26 cellular contexts compared by ENCODE assay signal in genomic region chrX:108097380-108097779, GRCh38. TPM values are rescaled to one million over a fixed set of nuclear protein-coding genes. Genes with fewer than 3 reads are reported as not detected.
A peak's percentile ranks its signal among the peaks of the same experiment; 100 is the strongest.
DNase-seq lines count a peak whose midpoint lies in the region; ATAC-seq, FAIRE-seq and TF ChIP-seq lines count a peak whose summit lies in the region.
"Had no signal": no experiment of that assay in that cellular context is flagged by ENCODE, and none has a peak within 500 bp of the region (broad histone marks: within the 10 kb centered on the region; RNA-seq: fewer than 3 reads in every experiment).

No MANE protein-coding gene starts in this region.

- H3K27ac ChIP-seq in PC-3 (ENCODE audit: low read length), result no peak overlapping the region
- no peak overlapping the region for H3K27ac ChIP-seq in heart left ventricle
- H3K27ac ChIP-seq: BLaER1 treated with 17β-estradiol and CSF1 and Interleukin-3, amounts not matched to agents 10 nM and 100 nM had no signal

- 81 to 98% (median 94%) methylated on average over 2 of the region's 2 CpGs for WGBS in heart left ventricle, 4 donors

- ATAC-seq in PC-3 (peak; percentile 72), heart left ventricle (no peak)
- ATAC-seq: CD8-positive, alpha-beta T cell; K562; T-cell had no signal

- no peak overlapping the region for H3K9ac ChIP-seq in PC-3 (ENCODE audit: low read length)
- H3K9ac ChIP-seq: BLaER1 treated with 17β-estradiol and CSF1 and Interleukin-3, amounts not matched to agents 10 nM and 100 nM; SK-N-SH had no signal

- FAIRE-seq in islet of Langerhans (lab: Jason Lieb, UNC) (peak; percentile 9), GM19239 (lab: Jason Lieb, UNC) (no peak)
- FAIRE-seq: GM12892, GM18507, K562 had no signal

- H3K4me2 ChIP-seq in PC-3 (ENCODE audit: low read length), result no peak overlapping the region; the same call in 1 of the 2 replicates
- H3K4me2 ChIP-seq: BLaER1 treated with 17β-estradiol and CSF1 and Interleukin-3, amounts not matched to agents 10 nM and 100 nM; SK-N-SH had no signal

- CTCF ChIA-PET in PC-3 (lab: Charles Lee), result no interaction called here

- TF ChIP-seq POLR2A in heart left ventricle (IDR thresholded peaks at IDR 0.05), result no peak

- no TSS peak for BruUV-seq in PC-3 (replicated peaks; lab: Mats Ljungman, UMichigan)

- H3K27me3 ChIP-seq in PC-3 (ENCODE audit: low read length) (no peaks in the 10 kb centered on the region), heart left ventricle (peaks cover 0 to 5% (median 0%) of the 10 kb centered on the region in 9 donors)

- H3K79me2 ChIP-seq in PC-3 (ENCODE audit: low read length), result peaks cover 32% of the 10 kb centered on the region

- no peak for TF ChIP-seq CTCF in PC-3 (conservative IDR thresholded peaks at IDR 0.05; ENCODE audit: low read depth, low read length)
- TF ChIP-seq CTCF in epithelial cell of esophagus (IDR thresholded peaks at IDR 0.05; ENCODE audit: insufficient read depth, low read depth, low read length, missing control alignments), result no peak
- no peak for TF ChIP-seq CTCF in heart left ventricle (IDR thresholded peaks at IDR 0.05)

- H3K4me3 ChIP-seq in PC-3 (ENCODE audit: low read length), result no peak overlapping the region
- H3K4me3 ChIP-seq in epithelial cell of esophagus (ENCODE audit: low read length), result no peak overlapping the region
- no peak overlapping the region for H3K4me3 ChIP-seq in heart left ventricle
- H3K4me3 ChIP-seq: BLaER1 treated with 17β-estradiol and CSF1 and Interleukin-3, amounts not matched to agents 10 nM and 100 nM; K562 had no signal

- intact Hi-C loops in PC-3 (cut with micrococcal nuclease) (no loop called here), heart left ventricle (cut with DNase I) (no loop called here)

- peak; percentile 58 for DNase-seq in ELR (ENCODE audit: low read depth)
- DNase-seq in PC-3, result peak; percentile 27
- peak; percentile 0 for DNase-seq in epithelial cell of esophagus (ENCODE audit: low read depth)
- DNase-seq in KG1 (lab: John Stamatoyannopoulos, UW), result no peak
- no peak for DNase-seq in GM19239 (ENCODE audit: insufficient read length, low spot score)
- no peak for DNase-seq in heart left ventricle
- no peak for DNase-seq in SKM-1 (lab: John Stamatoyannopoulos, UW; ENCODE audit: unreplicated experiment)
- DNase-seq: CD8-positive, alpha-beta T cell; DMS79 treated with DMSO at 0.1 percent for 48 hours; GF-D8; H9; MV-4-11; NCI-H187; NCI-H2227 treated with DMSO at 0.1 percent for 48 hours; NCI-H510A treated with DMSO at 0.1 percent for 48 hours; NCI-H774; OCI-M1; RPMI8226; SHP77 treated with DMSO at 0.1 percent for 48 hours; SK-N-SH; T-cell had no signal

- H3K9me2 ChIP-seq in PC-3 (replicated peaks; ENCODE audit: low read length), result no peaks in the 10 kb centered on the region
- H3K9me2 ChIP-seq: SK-N-SH had no signal

- no peak overlapping the region for H2AFZ ChIP-seq in PC-3 (ENCODE audit: low read length)

- POLR2A ChIA-PET in PC-3 (lab: Charles Lee; ENCODE audit: unreplicated experiment), result no interaction called here

- no peaks in the 10 kb centered on the region for H3F3A ChIP-seq in PC-3 (ENCODE audit: low read length, unreplicated experiment)

- no peaks in the 10 kb centered on the region for H4K20me1 ChIP-seq in PC-3 (ENCODE audit: low read length)

- H3K36me3 ChIP-seq in PC-3 (ENCODE audit: low read depth, low read length), result no peaks in the 10 kb centered on the region
- no peaks in the 10 kb centered on the region for H3K36me3 ChIP-seq in heart left ventricle
- H3K36me3 ChIP-seq: BLaER1 treated with 17β-estradiol and CSF1 and Interleukin-3, amounts not matched to agents 10 nM and 100 nM had no signal

- no peaks in the 10 kb centered on the region for H3K9me3 ChIP-seq in PC-3 (ENCODE audit: low read length)
- no peaks in the 10 kb centered on the region for H3K9me3 ChIP-seq in heart left ventricle
- H3K9me3 ChIP-seq: BLaER1 treated with 17β-estradiol and CSF1 and Interleukin-3, amounts not matched to agents 10 nM and 100 nM; SK-N-SH had no signal

- H3K4me1 ChIP-seq in PC-3 (ENCODE audit: insufficient read depth, low read length), result peaks cover 17% of the 10 kb centered on the region
- peaks cover 0 to 5% (median 0%) of the 10 kb centered on the region in 12 donors for H3K4me1 ChIP-seq in heart left ventricle

RNA-seq across cellular contexts. Expression of gene ATG4A, which starts 5.8 kb away (rescaled TPM):
- total RNA-seq in PC-3 (2014; rRNA removed) (15.0 and 21.0 TPM in 2 replicates), heart left ventricle (10 to 100 TPM; 15.0 to 22.5 (median 18.0) TPM)
- polyA plus RNA-seq in heart left ventricle, result 10 to 100 TPM; 11.0 to 22.7 TPM

RNA-seq across cellular contexts. Expression of gene PSMD10, which starts 6.0 kb away (rescaled TPM):
- total RNA-seq in PC-3 (2014; rRNA removed), result 88.2 and 102 TPM in 2 replicates
- total RNA-seq in heart left ventricle, result 10 to 100 TPM; 14.9 to 23.3 (median 21.2) TPM
- 10 to 100 TPM; 15.5 to 33.4 TPM for polyA plus RNA-seq in heart left ventricle

RNA-seq across cellular contexts. Expression of gene VSIG1, which starts 52.5 kb away (rescaled TPM):
- total RNA-seq in PC-3 (2014; rRNA removed), result 0.84 and 4.8 TPM in 2 replicates
- total RNA-seq in heart left ventricle, result under 1 TPM in 3 of 9 donors, not detected in 6; 0.22 to 0.35 (median 0.25) TPM
- not detected for polyA plus RNA-seq in heart left ventricle
- total RNA-seq: K562 had no signal
- polyA plus RNA-seq: K562, SK-N-SH had no signal

Comparison
In these comparisons a context has a peak if more than half of its experiments do, and no peak if none do; other contexts are left out.
1. DNase-seq: peak in ELR (single experiment), PC-3 (single experiment) and epithelial cell of esophagus (single experiment); none in KG1 (single experiment), GM19239 (single experiment), heart left ventricle (0 of 5) and SKM-1 (single experiment).